ENCODE assay signal across 1 cellular context in the genomic region with DNA sequence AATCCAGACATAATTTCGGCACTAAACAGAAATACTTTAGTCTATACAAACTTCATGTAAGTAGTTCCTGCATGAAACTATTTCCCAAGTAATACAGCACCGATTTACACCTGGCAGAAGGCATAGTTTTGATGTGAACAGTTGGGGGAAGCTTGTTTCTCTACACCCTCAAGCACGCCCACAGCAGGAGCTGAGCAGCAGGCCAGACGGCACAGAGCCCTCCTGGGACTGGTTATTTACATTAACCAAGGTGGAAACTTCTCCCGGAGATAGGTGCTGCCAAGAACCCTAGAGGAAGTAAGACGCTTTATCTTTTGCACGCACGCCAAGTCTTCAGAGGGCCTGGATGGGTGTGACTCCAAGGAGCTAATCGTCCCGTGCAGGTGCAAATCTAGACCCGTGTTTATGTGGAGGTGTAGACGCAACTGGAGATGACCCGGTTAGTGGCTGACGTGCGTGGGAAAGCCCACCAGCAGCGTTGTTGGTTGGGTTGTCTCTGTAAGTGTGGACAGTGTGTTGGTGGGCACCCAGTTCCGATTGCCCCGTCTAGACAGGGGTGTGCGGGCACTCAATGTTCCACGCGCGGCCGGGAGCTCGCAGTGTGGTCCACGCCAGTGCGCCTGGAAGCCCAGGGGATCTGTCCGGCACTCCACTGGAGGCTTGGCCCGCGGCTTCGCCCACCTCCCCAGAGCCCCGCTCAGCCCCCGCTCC.
TF ChIP-seq lines count a peak whose summit lies in the region.

No MANE protein-coding gene starts in this region.

TF ChIP-seq in HepG2, 621 proteins besides CTCF, POLR2A, EP300 and RAD21 (continued from another document and continues in another):
- TF ChIP-seq ZFP90 (CRISPR knock-in tag; IDR thresholded peaks at IDR 0.05; ENCODE audit: borderline replicate concordance) (0 out of 2 replicates have a peak, but pooled peaks have one; percentile 33), SALL1 (CRISPR knock-in tag; IDR thresholded peaks at IDR 0.05) (peak; percentile 59), ZNF737 (CRISPR knock-in tag; IDR thresholded peaks at IDR 0.05; ENCODE audit: borderline replicate concordance) (0 out of 2 replicates have a peak, but pooled peaks have one; percentile 58), RELA (CRISPR knock-in tag; IDR thresholded peaks at IDR 0.05) (no peak), MEIS1 (CRISPR knock-in tag; IDR thresholded peaks at IDR 0.05; ENCODE audit: borderline replicate concordance) (0 out of 2 replicates have a peak, but pooled peaks have one; percentile 25), KLF16 (CRISPR knock-in tag; IDR thresholded peaks at IDR 0.05) (0 out of 4 replicates have a peak, but pooled peaks of 1 of the 2 experiments have one; percentile 10), HDAC1 (CRISPR knock-in tag; IDR thresholded peaks at IDR 0.05) (peak; percentile 21; the same call in 1 of the 2 replicates), ZNF264 (CRISPR knock-in tag; IDR thresholded peaks at IDR 0.05) (peak; percentile 44; the same call in 1 of the 2 replicates), ZFX (CRISPR knock-in tag; IDR thresholded peaks at IDR 0.05; ENCODE audit: low read depth) (0 out of 2 replicates have a peak, but pooled peaks have one; percentile 6), FOXA1 (IDR thresholded peaks at IDR 0.05) (no peak), FOXA1 (CRISPR knock-in tag; IDR thresholded peaks at IDR 0.05) (peak; percentile 69; the same call in 1 of the 2 replicates), BORCS8-MEF2B (CRISPR knock-in tag; IDR thresholded peaks at IDR 0.05) (no peak), PHF21A (CRISPR knock-in tag; IDR thresholded peaks at IDR 0.05) (peak; percentile 27; the same call in 1 of the 2 replicates), BRD4 (CRISPR knock-in tag; IDR thresholded peaks at IDR 0.05) (peak; percentile 42; the same call in 1 of the 2 replicates), HOXA5 (CRISPR knock-in tag; IDR thresholded peaks at IDR 0.05) (0 out of 2 replicates have a peak, but pooled peaks have one; percentile 68), BRCA1 (CRISPR knock-in tag; IDR thresholded peaks at IDR 0.05) (peak; percentile 32; the same call in 1 of the 2 replicates), FOXO4 (CRISPR knock-in tag; conservative IDR thresholded peaks at IDR 0.05) (no peak), RNF2 (conservative IDR thresholded peaks at IDR 0.05; ENCODE audit: low read depth) (0 out of 2 replicates have a peak, but pooled peaks have one; percentile 25), FOXK1 (CRISPR knock-in tag; IDR thresholded peaks at IDR 0.05; ENCODE audit: borderline replicate concordance, low read depth) (peak; percentile 68; the same call in 1 of the 2 replicates), JUND (CRISPR knock-in tag; IDR thresholded peaks at IDR 0.05) (0 out of 2 replicates have a peak, but pooled peaks have one; percentile 14), ZNF770 (CRISPR knock-in tag; IDR thresholded peaks at IDR 0.05) (no peak), ZNF430 (CRISPR knock-in tag; IDR thresholded peaks at IDR 0.05) (no peak), FUBP1 (CRISPR knock-in tag; IDR thresholded peaks at IDR 0.05; ENCODE audit: borderline replicate concordance) (no peak), ZNF691 (CRISPR knock-in tag; IDR thresholded peaks at IDR 0.05; ENCODE audit: borderline replicate concordance, low read depth) (no peak), SAP130 (CRISPR knock-in tag; IDR thresholded peaks at IDR 0.05; ENCODE audit: low read depth) (0 out of 2 replicates have a peak, but pooled peaks have one; percentile 30), PRDM10 (CRISPR knock-in tag; IDR thresholded peaks at IDR 0.05; ENCODE audit: low read depth) (peak; percentile 80; the same call in 1 of the 2 replicates), TGIF2 (CRISPR knock-in tag; IDR thresholded peaks at IDR 0.05) (no peak), U2AF1 (optimal IDR thresholded peaks at IDR 0.05; ENCODE audit: low read depth, low read length) (no peak), RARA (CRISPR knock-in tag; IDR thresholded peaks at IDR 0.05) (0 out of 2 replicates have a peak, but pooled peaks have one; percentile 18)
- TF ChIP-seq, protein P1, sequence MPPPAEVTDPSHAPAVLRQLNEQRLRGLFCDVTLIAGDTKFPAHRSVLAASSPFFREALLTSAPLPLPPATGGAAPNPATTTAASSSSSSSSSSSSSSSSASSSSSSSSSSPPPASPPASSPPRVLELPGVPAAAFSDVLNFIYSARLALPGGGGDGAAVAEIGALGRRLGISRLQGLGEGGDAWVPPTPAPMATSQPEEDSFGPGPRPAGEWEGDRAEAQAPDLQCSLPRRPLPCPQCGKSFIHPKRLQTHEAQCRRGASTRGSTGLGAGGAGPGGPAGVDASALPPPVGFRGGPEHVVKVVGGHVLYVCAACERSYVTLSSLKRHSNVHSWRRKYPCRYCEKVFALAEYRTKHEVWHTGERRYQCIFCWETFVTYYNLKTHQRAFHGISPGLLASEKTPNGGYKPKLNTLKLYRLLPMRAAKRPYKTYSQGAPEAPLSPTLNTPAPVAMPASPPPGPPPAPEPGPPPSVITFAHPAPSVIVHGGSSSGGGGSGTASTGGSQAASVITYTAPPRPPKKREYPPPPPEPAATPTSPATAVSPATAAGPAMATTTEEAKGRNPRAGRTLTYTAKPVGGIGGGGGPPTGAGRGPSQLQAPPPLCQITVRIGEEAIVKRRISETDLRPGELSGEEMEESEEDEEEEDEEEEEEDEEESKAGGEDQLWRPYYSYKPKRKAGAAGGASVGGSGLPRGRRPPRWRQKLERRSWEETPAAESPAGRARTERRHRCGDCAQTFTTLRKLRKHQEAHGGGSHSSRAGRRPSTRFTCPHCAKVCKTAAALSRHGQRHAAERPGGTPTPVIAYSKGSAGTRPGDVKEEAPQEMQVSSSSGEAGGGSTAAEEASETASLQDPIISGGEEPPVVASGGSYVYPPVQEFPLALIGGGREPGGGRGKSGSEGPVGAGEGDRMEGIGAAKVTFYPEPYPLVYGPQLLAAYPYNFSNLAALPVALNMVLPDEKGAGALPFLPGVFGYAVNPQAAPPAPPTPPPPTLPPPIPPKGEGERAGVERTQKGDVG (CRISPR knock-in tag; IDR thresholded peaks at IDR 0.05; ENCODE audit: borderline replicate concordance), result no peak
- TF ChIP-seq, protein P2, sequence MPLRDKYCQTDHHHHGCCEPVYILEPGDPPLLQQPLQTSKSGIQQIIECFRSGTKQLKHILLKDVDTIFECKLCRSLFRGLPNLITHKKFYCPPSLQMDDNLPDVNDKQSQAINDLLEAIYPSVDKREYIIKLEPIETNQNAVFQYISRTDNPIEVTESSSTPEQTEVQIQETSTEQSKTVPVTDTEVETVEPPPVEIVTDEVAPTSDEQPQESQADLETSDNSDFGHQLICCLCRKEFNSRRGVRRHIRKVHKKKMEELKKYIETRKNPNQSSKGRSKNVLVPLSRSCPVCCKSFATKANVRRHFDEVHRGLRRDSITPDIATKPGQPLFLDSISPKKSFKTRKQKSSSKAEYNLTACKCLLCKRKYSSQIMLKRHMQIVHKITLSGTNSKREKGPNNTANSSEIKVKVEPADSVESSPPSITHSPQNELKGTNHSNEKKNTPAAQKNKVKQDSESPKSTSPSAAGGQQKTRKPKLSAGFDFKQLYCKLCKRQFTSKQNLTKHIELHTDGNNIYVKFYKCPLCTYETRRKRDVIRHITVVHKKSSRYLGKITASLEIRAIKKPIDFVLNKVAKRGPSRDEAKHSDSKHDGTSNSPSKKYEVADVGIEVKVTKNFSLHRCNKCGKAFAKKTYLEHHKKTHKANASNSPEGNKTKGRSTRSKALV (CRISPR knock-in tag; IDR thresholded peaks at IDR 0.05), result 0 out of 2 replicates have a peak, but pooled peaks have one; percentile 51
- TF ChIP-seq, protein P3, sequence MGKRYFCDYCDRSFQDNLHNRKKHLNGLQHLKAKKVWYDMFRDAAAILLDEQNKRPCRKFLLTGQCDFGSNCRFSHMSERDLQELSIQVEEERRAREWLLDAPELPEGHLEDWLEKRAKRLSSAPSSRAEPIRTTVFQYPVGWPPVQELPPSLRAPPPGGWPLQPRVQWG (CRISPR knock-in tag; IDR thresholded peaks at IDR 0.05; ENCODE audit: borderline replicate concordance, low read depth), result no peak
- TF ChIP-seq, protein P4, sequence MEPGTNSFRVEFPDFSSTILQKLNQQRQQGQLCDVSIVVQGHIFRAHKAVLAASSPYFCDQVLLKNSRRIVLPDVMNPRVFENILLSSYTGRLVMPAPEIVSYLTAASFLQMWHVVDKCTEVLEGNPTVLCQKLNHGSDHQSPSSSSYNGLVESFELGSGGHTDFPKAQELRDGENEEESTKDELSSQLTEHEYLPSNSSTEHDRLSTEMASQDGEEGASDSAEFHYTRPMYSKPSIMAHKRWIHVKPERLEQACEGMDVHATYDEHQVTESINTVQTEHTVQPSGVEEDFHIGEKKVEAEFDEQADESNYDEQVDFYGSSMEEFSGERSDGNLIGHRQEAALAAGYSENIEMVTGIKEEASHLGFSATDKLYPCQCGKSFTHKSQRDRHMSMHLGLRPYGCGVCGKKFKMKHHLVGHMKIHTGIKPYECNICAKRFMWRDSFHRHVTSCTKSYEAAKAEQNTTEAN (CRISPR knock-in tag; conservative IDR thresholded peaks at IDR 0.05), result 0 out of 2 replicates have a peak, but pooled peaks have one; percentile 30
- TF ChIP-seq, protein P5, sequence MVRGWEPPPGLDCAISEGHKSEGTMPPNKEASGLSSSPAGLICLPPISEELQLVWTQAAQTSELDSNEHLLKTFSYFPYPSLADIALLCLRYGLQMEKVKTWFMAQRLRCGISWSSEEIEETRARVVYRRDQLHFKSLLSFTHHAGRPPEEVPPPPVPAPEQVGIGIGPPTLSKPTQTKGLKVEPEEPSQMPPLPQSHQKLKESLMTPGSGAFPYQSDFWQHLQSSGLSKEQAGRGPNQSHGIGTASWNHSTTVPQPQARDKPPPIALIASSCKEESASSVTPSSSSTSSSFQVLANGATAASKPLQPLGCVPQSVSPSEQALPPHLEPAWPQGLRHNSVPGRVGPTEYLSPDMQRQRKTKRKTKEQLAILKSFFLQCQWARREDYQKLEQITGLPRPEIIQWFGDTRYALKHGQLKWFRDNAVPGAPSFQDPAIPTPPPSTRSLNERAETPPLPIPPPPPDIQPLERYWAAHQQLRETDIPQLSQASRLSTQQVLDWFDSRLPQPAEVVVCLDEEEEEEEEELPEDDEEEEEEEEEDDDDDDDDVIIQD (CRISPR knock-in tag; IDR thresholded peaks at IDR 0.05; ENCODE audit: low read depth), result no peak
